Comparison of ENCODE assay signal across 13 cellular contexts in the genomic region with DNA sequence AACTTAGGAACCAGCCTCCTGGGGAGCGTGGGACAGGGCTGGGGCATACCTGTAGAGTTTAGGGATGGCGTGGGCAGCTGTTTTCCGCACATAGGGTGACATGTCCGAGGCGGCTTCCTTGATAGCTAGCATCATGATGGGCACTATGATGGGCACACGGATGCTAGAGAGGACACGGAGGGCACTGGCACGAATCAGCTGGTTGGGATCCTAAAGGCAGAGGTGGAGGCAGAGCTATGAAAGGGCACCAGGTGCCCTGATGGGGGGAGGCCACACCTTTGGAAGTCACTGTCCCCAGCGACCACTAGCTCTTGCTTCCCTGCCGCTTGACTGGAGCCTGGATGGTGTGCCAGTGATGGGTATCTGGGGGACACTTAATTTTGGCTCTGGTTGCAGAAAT. TPM values are rescaled to one million over a fixed set of nuclear protein-coding genes. Genes with fewer than 3 reads are reported as not detected.
DNase-seq lines count a peak whose midpoint lies in the region; ATAC-seq and TF ChIP-seq lines count a peak whose summit lies in the region.
"Had no signal": no experiment of that assay in that cellular context is flagged by ENCODE, and none has a peak within 500 bp of the region (broad histone marks: within the 10 kb centered on the region; RNA-seq: fewer than 3 reads in every experiment).

No MANE protein-coding gene starts in this region.

- ATAC-seq in CD8-positive, alpha-beta T cell: no peak
- ATAC-seq in activated naive CD8-positive, alpha-beta T cell treated with anti-CD3 and anti-CD28 coated beads, Interleukin-2, amount 10 ng/mL, durations not matched to agents 7 days and 5 days (ENCODE audit: low read depth): no peak
- ATAC-seq in HG02973 (IDR thresholded peaks at IDR 0.05; ENCODE audit: unreplicated experiment) (no peak), GM21526 (IDR thresholded peaks at IDR 0.05; ENCODE audit: low FRiP score, unreplicated experiment) (no peak)

- peak overlapping the region; percentile 91 for H3K4me3 Mint-ChIP-seq in CD8-positive, alpha-beta T cell
- peak overlapping the region; percentile 89 for H3K4me3 Mint-ChIP-seq in activated naive CD8-positive, alpha-beta T cell treated with anti-CD3 and anti-CD28 coated beads, Interleukin-2, amount 10 ng/mL, durations not matched to agents 7 days and 5 days

- H3K27me3 Mint-ChIP-seq in CD8-positive, alpha-beta T cell (ENCODE audit: low read depth): no peaks in the 10 kb centered on the region
- peaks cover 34% of the 10 kb centered on the region for H3K27me3 Mint-ChIP-seq in activated naive CD8-positive, alpha-beta T cell treated with anti-CD3 and anti-CD28 coated beads, Interleukin-2, amount 10 ng/mL, durations not matched to agents 7 days and 5 days

- H3K4me1 Mint-ChIP-seq in CD8-positive, alpha-beta T cell (ENCODE audit: low read depth): peaks cover 13% of the 10 kb centered on the region
- H3K4me1 Mint-ChIP-seq in activated naive CD8-positive, alpha-beta T cell treated with anti-CD3 and anti-CD28 coated beads, Interleukin-2, amount 10 ng/mL, durations not matched to agents 7 days and 5 days: peaks cover 9% of the 10 kb centered on the region

- no peaks in the 10 kb centered on the region for H3K36me3 ChIP-seq in CD8-positive, alpha-beta T cell (ENCODE audit: insufficient read depth, low read length)
- H3K36me3 ChIP-seq in HUES48 (ENCODE audit: control insufficient read depth, insufficient read depth, low read length) (no peaks in the 10 kb centered on the region), A673 (ENCODE audit: insufficient read depth, low read length, poor library complexity, severe bottlenecking) (no peaks in the 10 kb centered on the region)

- H3K9me3 ChIP-seq in CD8-positive, alpha-beta T cell (ENCODE audit: low read length): no peaks in the 10 kb centered on the region
- H3K9me3 ChIP-seq in HUES48 (ENCODE audit: control insufficient read depth, insufficient read depth, low read length): no peaks in the 10 kb centered on the region
- H3K9me3 ChIP-seq in A673 (ENCODE audit: low read depth, low read length, poor library complexity, severe bottlenecking): no peaks in the 10 kb centered on the region

- POLR2A ChIA-PET in CD8-positive, alpha-beta T cell (lab: Charles Lee): interaction anchor here (0.6 to 3.2 kb wide), 9 partner anchors 28 to 376 kb away, joined by 3 to 17 read pairs (median 3); a partner anchor contains a TSS
- POLR2A ChIA-PET in activated naive CD8-positive, alpha-beta T cell treated with anti-CD3 and anti-CD28 coated beads, Interleukin-2, amount 10 ng/mL, durations not matched to agents 7 days and 5 days (lab: Charles Lee): interaction anchor here (0.5 to 0.8 kb wide), 2 partner anchors 141 to 518 kb away, joined by 3 to 5 read pairs; a partner anchor contains a TSS
- POLR2A ChIA-PET in A673 (lab: Charles Lee; ENCODE audit: low non-redundant PET): no interaction called here

- H3K27ac ChIP-seq in CD8-positive, alpha-beta T cell (ENCODE audit: low read depth, low read length): no peak overlapping the region
- H3K27ac ChIP-seq in HUES48 (ENCODE audit: low read depth, low read length): no peak overlapping the region
- no peak overlapping the region for H3K27ac ChIP-seq in A673 (ENCODE audit: low read depth, low read length, poor library complexity, severe bottlenecking)
- H3K27ac ChIP-seq: PC-9 had no signal

- intact Hi-C loops in CD8-positive, alpha-beta T cell (cut with DNase I, micrococcal nuclease): loop anchor here (2.0 to 10.0 kb wide), 5 partner anchors 27 to 386 kb away; a partner anchor contains a TSS
- intact Hi-C loops in A673 (cut with micrococcal nuclease; ENCODE audit: unreplicated experiment): no loop called here

- no peaks in the 10 kb centered on the region for H3K9me3 Mint-ChIP-seq in CD8-positive, alpha-beta T cell
- no peaks in the 10 kb centered on the region for H3K9me3 Mint-ChIP-seq in activated naive CD8-positive, alpha-beta T cell treated with anti-CD3 and anti-CD28 coated beads, Interleukin-2, amount 10 ng/mL, durations not matched to agents 7 days and 5 days

- H3K27me3 ChIP-seq in CD8-positive, alpha-beta T cell (ENCODE audit: insufficient read depth, low read length): no peaks in the 10 kb centered on the region
- H3K27me3 ChIP-seq in HUES48 (ENCODE audit: control insufficient read depth, insufficient read depth, low read length) (peaks cover 5% of the 10 kb centered on the region), A673 (replicated peaks; ENCODE audit: insufficient read depth, low read depth, low read length, poor library complexity) (peaks cover 11% of the 10 kb centered on the region)

- H3K4me1 ChIP-seq in CD8-positive, alpha-beta T cell (ENCODE audit: insufficient read depth, low read length): peaks cover 12% of the 10 kb centered on the region
- H3K4me1 ChIP-seq in HUES48 (ENCODE audit: control insufficient read depth, insufficient read depth, low read length): peaks cover 8% of the 10 kb centered on the region; the same call in 1 of the 2 replicates
- H3K4me1 ChIP-seq in A673 (ENCODE audit: insufficient read depth, low read length, poor library complexity, severe bottlenecking): no peaks in the 10 kb centered on the region

- CTCF ChIA-PET in CD8-positive, alpha-beta T cell (lab: Charles Lee): interaction anchor here (1.3 kb wide), 1 partner anchor 31 kb away, joined by 5 read pairs; no protein-coding TSS in a partner anchor
- CTCF ChIA-PET in A673 (lab: Charles Lee): no interaction called here

- H3K27ac Mint-ChIP-seq in CD8-positive, alpha-beta T cell: peak overlapping the region; percentile 96
- peak overlapping the region; percentile 49 for H3K27ac Mint-ChIP-seq in activated naive CD8-positive, alpha-beta T cell treated with anti-CD3 and anti-CD28 coated beads, Interleukin-2, amount 10 ng/mL, durations not matched to agents 7 days and 5 days

- peaks cover 3% of the 10 kb centered on the region for H3K36me3 Mint-ChIP-seq in CD8-positive, alpha-beta T cell
- H3K36me3 Mint-ChIP-seq in activated naive CD8-positive, alpha-beta T cell treated with anti-CD3 and anti-CD28 coated beads, Interleukin-2, amount 10 ng/mL, durations not matched to agents 7 days and 5 days: no peaks in the 10 kb centered on the region

- H3K9ac ChIP-seq in HUES48 (ENCODE audit: low read depth, low read length): peak overlapping the region; percentile 87; the same call in 1 of the 2 replicates

- peak overlapping the region; percentile 71 for H3K4me3 ChIP-seq in CD8-positive, alpha-beta T cell (ENCODE audit: low read depth, low read length)
- H3K4me3 ChIP-seq in HUES48 (ENCODE audit: low read depth, low read length) (peak overlapping the region; percentile 80), A673 (ENCODE audit: low read depth, low read length, poor library complexity, severe bottlenecking) (no peak overlapping the region)
- H3K4me3 ChIP-seq: PC-9 had no signal

- BruUV-seq in A673 (replicated peaks; lab: Mats Ljungman, UMichigan): no TSS peak

- no peak for TF ChIP-seq CTCF in CD8-positive, alpha-beta T cell (IDR thresholded peaks at IDR 0.05)
- no peak for TF ChIP-seq CTCF in A673 (conservative IDR thresholded peaks at IDR 0.05; ENCODE audit: low read depth, low read length)

- no peak for DNase-seq in CD8-positive, alpha-beta T cell
- DNase-seq in activated naive CD8-positive, alpha-beta T cell treated with anti-CD3 and anti-CD28 coated beads, Interleukin-2, amount 10 ng/mL, durations not matched to agents 7 days and 5 days: no peak
- DNase-seq in mesenteric fat pad (ENCODE audit: low spot score) (peak; percentile 57), A673 (ENCODE audit: low spot score) (no peak), NCI-H82 treated with DMSO at 0.1 percent for 48 hours (lab: John Stamatoyannopoulos, UW; ENCODE audit: unreplicated experiment) (no peak)
- DNase-seq: HCEC 1CT; left colon; NCI-H187; PC-9; stimulated activated CD4-positive, alpha-beta T cell treated with anti-CD3 and anti-CD28 coated beads, Interleukin-1b, Interleukin-23, amount 100 ng/mL, for 48 hours had no signal

RNA-seq across cellular contexts. Expression of a gene that starts 28.3 kb away (rescaled TPM):
- total RNA-seq in CD8-positive, alpha-beta T cell: under 1 TPM; 0.81 to 0.90 TPM
- total RNA-seq in activated naive CD8-positive, alpha-beta T cell treated with anti-CD3 and anti-CD28 coated beads, Interleukin-2, amount 10 ng/mL, durations not matched to agents 7 days and 5 days: under 1 TPM in 1 of 2 experiments, not detected in 1; 0.17 TPM
- total RNA-seq in mesenteric fat pad: 0.84 TPM
- 19.0 and 22.0 TPM in 2 replicates for total RNA-seq in A673 (2021)
- total RNA-seq: PC-9 had no signal

RNA-seq across cellular contexts. Expression of a gene that starts 34.2 kb away (rescaled TPM):
- total RNA-seq in CD8-positive, alpha-beta T cell: under 1 TPM; 0.27 to 0.53 TPM
- under 1 TPM; 0.58 to 0.74 TPM for total RNA-seq in activated naive CD8-positive, alpha-beta T cell treated with anti-CD3 and anti-CD28 coated beads, Interleukin-2, amount 10 ng/mL, durations not matched to agents 7 days and 5 days
- total RNA-seq in mesenteric fat pad (2.5 TPM), A673 (2021) (0.15 TPM in 1 of 2 replicates, not detected in the other)
- total RNA-seq: PC-9 had no signal

Comparison
In these comparisons a context has a peak if more than half of its experiments do, and no peak if none do; other contexts are left out.
1. RNA of a gene that starts 28.3 kb away (total RNA-seq): 19.0 to 22.0 TPM in A673; 0.81 to 0.90 TPM in CD8-positive, alpha-beta T cell, 0.84 TPM in mesenteric fat pad (single experiment) and 0.17 TPM in activated naive CD8-positive, alpha-beta T cell treated with anti-CD3 and anti-CD28 coated beads, Interleukin-2, amount 10 ng/mL, durations not matched to agents 7 days and 5 days; every median in the first group is over 10 times any median in the second.